13 cellular contexts compared by ENCODE assay signal in the genomic region with DNA sequence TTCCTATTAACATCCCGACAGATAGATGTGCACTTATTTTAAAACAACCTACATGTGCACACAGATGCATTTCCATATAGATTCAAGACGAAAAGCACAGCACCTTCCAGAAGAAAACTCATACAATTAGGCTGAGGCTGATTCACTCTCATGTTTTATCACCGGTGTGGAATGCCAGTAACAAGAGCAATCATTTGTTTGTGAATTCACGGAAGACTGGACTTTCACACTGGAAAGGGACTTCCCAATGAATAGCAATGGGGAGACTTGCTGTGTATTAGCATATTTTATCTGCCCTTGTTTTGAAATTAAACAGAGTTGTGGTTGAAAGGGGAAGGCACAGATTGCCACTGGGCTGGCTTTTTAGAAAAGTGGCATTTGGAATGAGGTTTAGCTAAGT.
DNase-seq lines count a peak whose midpoint lies in the region; ATAC-seq, FAIRE-seq and TF ChIP-seq lines count a peak whose summit lies in the region.
"Had no signal": no experiment of that assay in that cellular context is flagged by ENCODE, and none has a peak within 500 bp of the region (broad histone marks: within the 10 kb centered on the region; RNA-seq: fewer than 3 reads in every experiment).

No MANE protein-coding gene starts in this region.

- no peak overlapping the region for H3K27ac ChIP-seq in HEK293 (ENCODE audit: extremely low read depth, low read depth, low read length)
- H3K27ac ChIP-seq in thoracic aorta = peak overlapping the region; percentile 27 to 48
- H3K27ac ChIP-seq: prostate gland, tibial nerve had no signal

- TF ChIP-seq CTCF in HEK293 (tag by site-specific recombination; IDR thresholded peaks at IDR 0.05) (no peak), astrocyte of the spinal cord (IDR thresholded peaks at IDR 0.05; ENCODE audit: low read depth, low read length) (no peak), thoracic aorta (IDR thresholded peaks at IDR 0.05) (no peak)

- no peaks in the 10 kb centered on the region for H3K27me3 ChIP-seq in thoracic aorta (replicated peaks; ENCODE audit: insufficient read depth)
- H3K27me3 ChIP-seq in HAP-1 (ENCODE audit: low read depth) = peaks cover 14% of the 10 kb centered on the region
- H3K27me3 ChIP-seq: tibial nerve had no signal

- no peak overlapping the region for H3K4me3 ChIP-seq in HEK293 (ENCODE audit: low read depth, low read length)
- no peak overlapping the region for H3K4me3 ChIP-seq in astrocyte of the spinal cord (ENCODE audit: low read depth, low read length)
- no peak overlapping the region for H3K4me3 ChIP-seq in thoracic aorta
- no peak overlapping the region for H3K4me3 ChIP-seq in HAP-1
- H3K4me3 ChIP-seq: prostate gland, tibial nerve had no signal

- CTCF ChIA-PET in HEK293 (lab: Yijun Ruan, JAX) = interaction anchor here (1.0 to 1.4 kb wide), 3 partner anchors 15 to 131 kb away, joined by 3 read pairs; no protein-coding TSS in a partner anchor

- ATAC-seq in thoracic aorta (ENCODE audit: insufficient number of reproducible peaks, low FRiP score, low read depth) = no peak
- ATAC-seq in GM19351 (IDR thresholded peaks at IDR 0.05; ENCODE audit: unreplicated experiment) = no peak
- ATAC-seq: activated naive CD8-positive, alpha-beta T cell treated with anti-CD3 and anti-CD28 coated beads, Interleukin-2, amount 50 U/mL, for 24 hours had no signal

- H3K9me3 ChIP-seq in HEK293 (ENCODE audit: control insufficient read depth, insufficient read depth, low read depth, low read length) (no peaks in the 10 kb centered on the region), thoracic aorta (no peaks in the 10 kb centered on the region), HAP-1 (no peaks in the 10 kb centered on the region)
- H3K9me3 ChIP-seq: prostate gland, tibial nerve had no signal

- FAIRE-seq in GM12891 (lab: Jason Lieb, UNC) = no peak

- TF ChIP-seq POLR2A in GM12891 (IDR thresholded peaks at IDR 0.05; ENCODE audit: low read depth, low read length) = no peak

- H3K4me1 ChIP-seq in HEK293 (ENCODE audit: control insufficient read depth, insufficient read depth, low read length) = no peaks in the 10 kb centered on the region; the same call in 1 of the 2 replicates
- peaks cover 14 to 42% of the 10 kb centered on the region in 2 donors for H3K4me1 ChIP-seq in thoracic aorta (ENCODE audit: control insufficient read depth in 1 of 2, low read depth in 2 of 2)
- H3K4me1 ChIP-seq in HAP-1 = no peaks in the 10 kb centered on the region
- H3K4me1 ChIP-seq: prostate gland had no signal

- POLR2A ChIA-PET in HEK293 (lab: Yijun Ruan, JAX) = no interaction called here

- in situ Hi-C loops in astrocyte of the spinal cord (cut with HindIII; ENCODE audit: low sequenced_read_pairs) = no loop called here
- in situ Hi-C loops in HAP-1 (cut with MboI; ENCODE audit: low sequenced_read_pairs) = no loop called here

- DNase-seq in astrocyte of the spinal cord (ENCODE audit: low read depth, low spot score) = peak; percentile 90
- peak; percentile 62 for DNase-seq in left kidney (ENCODE audit: low read depth, low spot score)
- no peak for DNase-seq in thoracic aorta (ENCODE audit: low spot score)
- no peak for DNase-seq in HAP-1 (ENCODE audit: low spot score in 2 of 2)
- no peak for DNase-seq in DMS153 treated with DMSO at 0.1 percent for 48 hours (lab: John Stamatoyannopoulos, UW; ENCODE audit: unreplicated experiment)
- no peak for DNase-seq in GM12891 (ENCODE audit: insufficient read length, low spot score)
- DNase-seq: activated CD4-positive, alpha-beta memory T cell treated with anti-CD3 and anti-CD28 coated beads, Interleukin-2, amount 10 ng/mL, durations not matched to agents 7 days and 5 days; activated naive CD8-positive, alpha-beta T cell treated with anti-CD3 and anti-CD28 coated beads, Interleukin-2, amount 50 U/mL, for 24 hours; T-helper 2 cell had no signal

- no peaks in the 10 kb centered on the region for H3K36me3 ChIP-seq in HEK293 (ENCODE audit: control insufficient read depth in 2 of 2, insufficient read depth in 1 of 2, low read length in 2 of 2)
- H3K36me3 ChIP-seq in thoracic aorta = no peaks in the 10 kb centered on the region
- H3K36me3 ChIP-seq in HAP-1 (replicated peaks) = no peaks in the 10 kb centered on the region
- H3K36me3 ChIP-seq: prostate gland, tibial nerve had no signal

TF ChIP-seq in HEK293, 187 proteins besides CTCF, POLR2A, EP300 and RAD21:
- TF ChIP-seq FEZF1 (tag by site-specific recombination; IDR thresholded peaks at IDR 0.05) (peak; percentile 41; the same call in 1 of the 2 replicates), ZNF112 (tag by site-specific recombination; IDR thresholded peaks at IDR 0.05) (no peak)

TF ChIP-seq in GM12891, 5 proteins besides CTCF, POLR2A, EP300 and RAD21:
- TF ChIP-seq TAF1 (IDR thresholded peaks at IDR 0.05; ENCODE audit: low read depth, low read length) (no peak), SPI1 (IDR thresholded peaks at IDR 0.05; ENCODE audit: low read depth, low read length) (no peak), PAX5 (IDR thresholded peaks at IDR 0.05; ENCODE audit: insufficient read depth, low read length, severe bottlenecking) (no peak), POLR2AphosphoS5 (IDR thresholded peaks at IDR 0.05; ENCODE audit: low read depth, low read length) (no peak), POU2F2 (IDR thresholded peaks at IDR 0.05; ENCODE audit: low read depth, low read length) (no peak)

Comparison
In these comparisons a context has a peak if more than half of its experiments do, and no peak if none do; other contexts are left out.
1. DNase-seq: peak in astrocyte of the spinal cord (single experiment) and left kidney (single experiment); none in thoracic aorta (single experiment), HAP-1 (0 of 2), DMS153 treated with DMSO at 0.1 percent for 48 hours (single experiment) and GM12891 (single experiment).